ENCODE assay signal across 22 cellular contexts in the genomic region with DNA sequence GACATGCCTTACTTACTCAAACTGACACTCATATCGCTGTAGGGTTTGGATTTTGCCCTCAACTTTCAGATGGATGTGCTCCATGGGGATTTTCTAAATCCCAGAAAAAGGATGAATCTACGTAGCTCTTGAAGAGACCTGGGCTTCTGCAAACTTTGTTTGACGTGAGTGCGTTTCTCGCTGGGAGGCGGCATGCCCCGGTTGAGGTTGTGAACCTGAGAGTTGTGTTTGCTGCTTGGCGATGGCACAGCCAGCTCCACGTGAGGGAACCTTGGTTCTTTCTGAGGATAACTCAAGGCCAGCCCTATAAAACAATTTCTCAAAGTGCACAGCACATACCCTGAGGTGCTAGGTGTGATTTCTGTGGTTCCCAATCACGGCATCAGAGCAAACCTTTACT.
"Had no signal": no experiment of that assay in that cellular context is flagged by ENCODE, and none has a peak within 500 bp of the region (broad histone marks: within the 10 kb centered on the region; RNA-seq: fewer than 3 reads in every experiment).

No MANE protein-coding gene starts in this region.

- H3K4me1 ChIP-seq: Peyer's patch had no signal

- H3K9me3 Mint-ChIP-seq: activated naive CD4-positive, alpha-beta T cell treated with anti-CD3 and anti-CD28 coated beads, Interleukin-2, amount 50 U/mL, for 72 hours; activated naive CD8-positive, alpha-beta T cell treated with anti-CD3 and anti-CD28 coated beads, Interleukin-2, amount 50 U/mL, for 24 hours; activated T-cell treated with anti-CD3 and anti-CD28 coated beads, Interleukin-2, amount 50 U/mL, for 24 hours; activated T-helper 1 cell treated with anti-CD3 and anti-CD28 coated beads, Interleukin-12 subunit alpha, Interleukin-12 subunit beta, Interleukin-2, Interleukin-4 antibody, amounts not matched to agents 30 ng/mL and 10 ng/mL and 1 ng/mL, durations not matched to agents 14 hours and 24 hours and 36 hours; T-helper 1 cell treated with Interleukin-12 subunit alpha and Interleukin-12 subunit beta and Interleukin-4 antibody, amounts not matched to agents 30 μg/mL and 1 μg/mL, for 36 hours had no signal

- H3K36me3 ChIP-seq: Peyer's patch had no signal

- H3K27me3 ChIP-seq: Peyer's patch had no signal

- H3K4me1 Mint-ChIP-seq: activated naive CD8-positive, alpha-beta T cell treated with anti-CD3 and anti-CD28 coated beads, Interleukin-2, amount 50 U/mL, for 24 hours; WTC11 had no signal

- H3K27me3 Mint-ChIP-seq: activated naive CD8-positive, alpha-beta T cell treated with anti-CD3 and anti-CD28 coated beads, Interleukin-2, amount 50 U/mL, for 24 hours; activated T-cell treated with anti-CD3 and anti-CD28 coated beads, Interleukin-2, amount 50 U/mL, for 24 hours had no signal

- DNase-seq: activated CD4-positive, alpha-beta T cell treated with anti-CD3 and anti-CD28 coated beads, Interleukin-2, amount 50 U/mL, for 4 hours; activated CD4-positive, CD25-positive, alpha-beta regulatory T cell treated with anti-CD3 and anti-CD28 coated beads, Interleukin-2, amount 50 U/mL, for 72 hours; activated CD8-positive, alpha-beta memory T cell treated with anti-CD3 and anti-CD28 coated beads, Interleukin-2, amount 50 U/mL, for 48 hours; amniotic stem cell; KG1; NCI-H1048; NCI-H146; NCI-H187 treated with DMSO at 0.1 percent for 48 hours; NCI-H2081 treated with DMSO at 0.1 percent for 48 hours; NCI-H446; NCI-H748 treated with DMSO at 0.1 percent for 48 hours; T-helper 9 cell had no signal

- H3K9me3 ChIP-seq: Peyer's patch had no signal

- H3K27ac Mint-ChIP-seq: activated CD8-positive, alpha-beta T cell treated with anti-CD3 and anti-CD28 coated beads, Interleukin-2, amount 10 ng/mL, durations not matched to agents 7 days and 5 days; activated naive CD4-positive, alpha-beta T cell treated with anti-CD3 and anti-CD28 coated beads, Interleukin-2, amount 50 U/mL, for 72 hours; activated naive CD8-positive, alpha-beta T cell treated with anti-CD3 and anti-CD28 coated beads, Interleukin-2, amount 50 U/mL, for 24 hours; activated T-helper 1 cell treated with anti-CD3 and anti-CD28 coated beads, Interleukin-12 subunit alpha, Interleukin-12 subunit beta, Interleukin-2, Interleukin-4 antibody, amounts not matched to agents 30 ng/mL and 10 ng/mL and 1 ng/mL, durations not matched to agents 14 hours and 24 hours and 36 hours; brain; T-helper 1 cell treated with Interleukin-12 subunit alpha and Interleukin-12 subunit beta and Interleukin-4 antibody, amounts not matched to agents 30 μg/mL and 1 μg/mL, for 36 hours; WTC11 had no signal

- H3K4me3 Mint-ChIP-seq: activated naive CD8-positive, alpha-beta T cell treated with anti-CD3 and anti-CD28 coated beads, Interleukin-2, amount 50 U/mL, for 24 hours; activated T-cell treated with anti-CD3 and anti-CD28 coated beads, Interleukin-2, amount 50 U/mL, for 24 hours; brain; WTC11 had no signal

- H3K27ac ChIP-seq: Peyer's patch, RWPE1 had no signal
